ENCODE assay signal across 8 cellular contexts in the genomic region with DNA sequence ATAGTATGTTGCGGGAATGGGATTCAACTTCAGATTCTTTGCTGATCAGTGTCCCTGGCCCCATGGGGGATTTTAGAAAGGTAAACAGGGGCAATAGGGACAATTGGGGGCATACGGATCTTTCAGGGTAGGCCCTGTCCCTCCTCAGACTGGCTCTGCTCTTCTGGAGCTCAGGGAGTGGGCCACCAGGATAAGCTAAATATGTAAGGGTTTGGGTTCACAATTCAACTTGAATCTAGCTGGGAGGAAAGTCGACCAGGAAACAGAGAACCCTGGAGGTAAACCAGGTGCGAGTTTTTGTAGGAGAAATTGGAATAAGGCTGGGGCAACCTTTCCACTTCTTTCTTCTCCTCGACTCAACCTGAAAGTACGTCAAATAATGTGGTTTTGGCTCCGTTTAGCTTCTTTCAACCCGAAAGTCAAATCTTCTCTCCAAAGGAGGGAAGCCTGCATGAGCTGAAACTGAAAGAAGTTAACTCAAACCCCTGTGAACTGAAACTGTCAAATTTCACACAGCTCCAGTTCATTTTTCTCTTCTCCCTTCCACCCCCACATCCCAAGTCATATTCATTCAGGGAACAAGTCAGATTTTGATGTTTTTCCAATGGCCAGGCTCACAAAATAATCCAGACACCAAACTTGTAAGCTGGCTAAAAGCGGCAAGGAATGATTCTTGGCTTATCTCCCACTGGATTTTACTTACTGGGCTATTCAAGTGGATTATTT.
A peak's percentile ranks its signal among the peaks of the same experiment; 100 is the strongest.
DNase-seq lines count a peak whose midpoint lies in the region; ATAC-seq, FAIRE-seq and TF ChIP-seq lines count a peak whose summit lies in the region.

No MANE protein-coding gene starts in this region.

- H3K4me1 Mint-ChIP-seq in T-helper 2 cell treated with Interferon-gamma antibody and Interleukin-4, amounts not matched to agents 5 μg/mL and 100 μg/mL, for 36 hours (ENCODE audit: low read depth), result peaks cover 65% of the 10 kb centered on the region

- peaks cover 0 to 16% (median 0%) of the 10 kb centered on the region in 9 donors for H3K4me1 ChIP-seq in heart right ventricle
- H3K4me1 ChIP-seq in colonic mucosa, result peaks cover 5% of the 10 kb centered on the region
- peaks cover 0 to 18% (median 4%) of the 10 kb centered on the region in 3 donors for H3K4me1 ChIP-seq in esophagus squamous epithelium

- DNase-seq in GM19239 (ENCODE audit: insufficient read length, low spot score), result peak; percentile 29
- peak; percentile 60 for DNase-seq in T-helper 2 cell treated with Interferon-gamma antibody and Interleukin-4, amounts not matched to agents 5 μg/mL and 100 μg/mL, for 36 hours (ENCODE audit: low spot score)
- no peak for DNase-seq in heart right ventricle
- no peak for DNase-seq in UCSD-AML1 (lab: John Stamatoyannopoulos, UW; ENCODE audit: unreplicated experiment)
- no peak for DNase-seq in colonic mucosa
- DNase-seq in esophagus squamous epithelium (lab: John Stamatoyannopoulos, UW), result no peak

- no peaks in the 10 kb centered on the region for H3K36me3 Mint-ChIP-seq in T-helper 2 cell treated with Interferon-gamma antibody and Interleukin-4, amounts not matched to agents 5 μg/mL and 100 μg/mL, for 36 hours (ENCODE audit: low read depth)

- H3K27ac Mint-ChIP-seq in T-helper 2 cell treated with Interferon-gamma antibody and Interleukin-4, amounts not matched to agents 5 μg/mL and 100 μg/mL, for 36 hours, result peak overlapping the region; percentile 83

- intact Hi-C loops in heart right ventricle (cut with DNase I) (no loop called here), colonic mucosa (cut with DNase I) (no loop called here), esophagus squamous epithelium (cut with DNase I) (no loop called here)

- H3K27me3 ChIP-seq in heart right ventricle (peaks cover 0 to 8% (median 0%) of the 10 kb centered on the region in 7 donors), colonic mucosa (no peaks in the 10 kb centered on the region), esophagus squamous epithelium (peaks cover 0 to 48% (median 0%) of the 10 kb centered on the region in 4 donors)

- peak overlapping the region; percentile 48; the same call in 1 of the 2 replicates for H3K4me3 ChIP-seq in GM08714 (ENCODE audit: low read length)
- no peak overlapping the region for H3K4me3 ChIP-seq in heart right ventricle
- H3K4me3 ChIP-seq in colonic mucosa, result no peak overlapping the region
- no peak overlapping the region for H3K4me3 ChIP-seq in esophagus squamous epithelium

- FAIRE-seq in GM19239 (lab: Jason Lieb, UNC), result peak; percentile 99

- WGBS in heart right ventricle, 2 donors, result 85 to 88% methylated on average over 9 of the region's 9 CpGs
- WGBS in esophagus squamous epithelium, 2 donors, result 44 to 45% methylated on average over 9 of the region's 9 CpGs

- H3K9ac ChIP-seq in colonic mucosa (ENCODE audit: low read depth in 2 of 2, low read length in 2 of 2), result no peak overlapping the region

- no peaks in the 10 kb centered on the region for H3K9me3 ChIP-seq in heart right ventricle
- no peaks in the 10 kb centered on the region for H3K9me3 ChIP-seq in colonic mucosa
- H3K9me3 ChIP-seq in esophagus squamous epithelium, result no peaks in the 10 kb centered on the region

- H3K36me3 ChIP-seq in heart right ventricle, result no peaks in the 10 kb centered on the region
- no peaks in the 10 kb centered on the region for H3K36me3 ChIP-seq in colonic mucosa
- no peaks in the 10 kb centered on the region for H3K36me3 ChIP-seq in esophagus squamous epithelium

- no peak for TF ChIP-seq POLR2A in esophagus squamous epithelium (IDR thresholded peaks at IDR 0.05)

- no peaks in the 10 kb centered on the region for H3K9me3 Mint-ChIP-seq in T-helper 2 cell treated with Interferon-gamma antibody and Interleukin-4, amounts not matched to agents 5 μg/mL and 100 μg/mL, for 36 hours

- TF ChIP-seq CTCF in heart right ventricle (IDR thresholded peaks at IDR 0.05), result no peak
- no peak for TF ChIP-seq CTCF in colonic mucosa (IDR thresholded peaks at IDR 0.05)
- no peak for TF ChIP-seq CTCF in esophagus squamous epithelium (IDR thresholded peaks at IDR 0.05)

- H3K27ac ChIP-seq in heart right ventricle (no peak overlapping the region), colonic mucosa (no peak overlapping the region), esophagus squamous epithelium (no peak overlapping the region)

- peak overlapping the region; percentile 69 for H3K4me3 Mint-ChIP-seq in T-helper 2 cell treated with Interferon-gamma antibody and Interleukin-4, amounts not matched to agents 5 μg/mL and 100 μg/mL, for 36 hours

- ATAC-seq in HG02938 (IDR thresholded peaks at IDR 0.05; ENCODE audit: unreplicated experiment) (peak; percentile 71), heart right ventricle (no peak)

- no peaks in the 10 kb centered on the region for H3K27me3 Mint-ChIP-seq in T-helper 2 cell treated with Interferon-gamma antibody and Interleukin-4, amounts not matched to agents 5 μg/mL and 100 μg/mL, for 36 hours (ENCODE audit: low read depth)

Comparison
In these comparisons a context has a peak if more than half of its experiments do, and no peak if none do; other contexts are left out.
1. DNase-seq: peak in GM19239 (single experiment) and T-helper 2 cell treated with Interferon-gamma antibody and Interleukin-4, amounts not matched to agents 5 μg/mL and 100 μg/mL, for 36 hours (single experiment); none in heart right ventricle (0 of 2), UCSD-AML1 (single experiment), colonic mucosa (single experiment) and esophagus squamous epithelium (single experiment).